ENCODE assay signal across 12 cellular contexts in the genomic region with DNA sequence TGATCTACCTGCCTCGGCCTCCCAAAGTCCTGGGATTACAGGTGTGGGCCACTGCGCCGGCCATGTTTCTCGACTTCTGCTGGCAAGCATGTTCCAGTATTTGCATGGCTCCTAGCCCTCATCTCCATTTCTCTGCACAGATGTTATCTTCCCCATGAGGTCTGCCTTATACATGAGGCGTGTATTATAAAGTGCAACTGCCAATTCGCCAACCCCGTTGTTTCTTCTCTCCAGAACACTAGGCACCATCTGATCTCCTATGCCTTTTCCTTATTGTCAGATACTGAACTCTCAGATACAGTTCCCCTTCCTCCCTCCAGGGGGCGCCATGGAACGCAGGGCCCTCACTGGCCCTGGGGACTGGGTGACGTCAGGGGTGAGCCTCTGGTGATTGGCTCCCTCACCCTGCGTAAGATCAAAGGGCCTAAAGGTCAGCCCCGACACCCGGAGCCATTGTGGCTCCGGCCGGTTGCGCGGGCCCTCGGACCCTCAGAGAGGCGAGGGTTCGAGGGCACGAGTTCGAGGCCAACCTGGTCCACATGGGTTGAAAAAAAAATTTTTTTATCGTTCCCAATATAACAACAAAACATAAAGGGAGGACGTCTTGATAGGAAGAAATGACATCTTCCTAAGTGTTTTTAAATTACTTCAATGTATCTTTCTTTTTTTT. TPM values are rescaled to one million over a fixed set of nuclear protein-coding genes. Genes with fewer than 3 reads are reported as not detected.
DNase-seq lines count a peak whose midpoint lies in the region; ATAC-seq, FAIRE-seq and TF ChIP-seq lines count a peak whose summit lies in the region.
"Not testable (repeated sequence)": the region's sequence is repeated elsewhere in the genome, so short reads cannot be mapped to it uniquely, and the experiment has no call there.
"Had no signal": no experiment of that assay in that cellular context is flagged by ENCODE, and none has a peak within 500 bp of the region (broad histone marks: within the 10 kb centered on the region; RNA-seq: fewer than 3 reads in every experiment).

No MANE protein-coding gene starts in this region.

- 0 out of 2 replicates have a peak, but pooled peaks have one; percentile 33 for TF ChIP-seq CTCF in KMS-11 (conservative IDR thresholded peaks at IDR 0.05; ENCODE audit: low read depth, low read length)
- TF ChIP-seq CTCF in WTC11 (IDR thresholded peaks at IDR 0.05), result peak; percentile 96
- TF ChIP-seq CTCF in endodermal cell (conservative IDR thresholded peaks at IDR 0.05), result peak; percentile 67
- not testable (repeated sequence) for TF ChIP-seq CTCF in HepG2 (CRISPR knock-in tag; IDR thresholded peaks at IDR 0.05)
- TF ChIP-seq CTCF in thoracic aorta (IDR thresholded peaks at IDR 0.05), result peak; percentile 29

- H3K4me3 ChIP-seq in CD4-positive, alpha-beta memory T cell (ENCODE audit: low read length in 2 of 2); KMS-11 (IDR thresholded peaks at IDR 0.05; ENCODE audit: insufficient read depth, low read depth, low read length); endodermal cell (ENCODE audit: low read length); HepG2 (replicated peaks in 1 of 3; ENCODE audit: insufficient read depth in 1 of 3, low read depth in 2 of 3, low read length in 3 of 3); thoracic aorta: not testable (repeated sequence)

- BruUV-seq in HepG2 (replicated peaks; lab: Mats Ljungman, UMichigan), result not testable (repeated sequence)

- not testable (repeated sequence) for H3K27me3 ChIP-seq in CD4-positive, alpha-beta memory T cell (ENCODE audit: insufficient read depth, low read length); KMS-11 (ENCODE audit: insufficient read depth, low read depth); endodermal cell (ENCODE audit: control insufficient read depth, insufficient read depth, low read length, poor library complexity, severe bottlenecking); HepG2 (ENCODE audit: control insufficient read depth in 1 of 2, insufficient read depth in 2 of 2, low read length in 2 of 2); thoracic aorta (replicated peaks; ENCODE audit: insufficient read depth)

- H3K4me2 ChIP-seq in KMS-11; HepG2 (ENCODE audit: low read depth, low read length): not testable (repeated sequence)

- not testable (repeated sequence) for TF ChIP-seq RAD21 in HepG2 (CRISPR knock-in tag; IDR thresholded peaks at IDR 0.05)

- H3K27ac Mint-ChIP-seq in CD4-positive, alpha-beta memory T cell; WTC11: not testable (repeated sequence)
- peak overlapping the region; percentile 84 for H3K27ac Mint-ChIP-seq in endodermal cell

- H4K20me1 ChIP-seq in KMS-11 (ENCODE audit: insufficient read depth); HepG2 (ENCODE audit: insufficient read depth, low read length): not testable (repeated sequence)

- not testable (repeated sequence) for H3K9me3 Mint-ChIP-seq in CD4-positive, alpha-beta memory T cell; WTC11; endodermal cell

- 91% methylated on average over 16 to 17 of the region's 24 CpGs for WGBS in endodermal cell (ENCODE audit: insufficient coverage in 1 of 2, insufficient read length in 1 of 2), 2 experiments
- 52% methylated on average over 23 of the region's 24 CpGs for WGBS in HepG2 (ENCODE audit: low lambda C conversion rate)

- not testable (repeated sequence) for H3K4me1 ChIP-seq in CD4-positive, alpha-beta memory T cell (ENCODE audit: insufficient read depth, low read length); KMS-11 (ENCODE audit: low read depth, poor library complexity, severe bottlenecking); endodermal cell (ENCODE audit: control insufficient read depth, insufficient read depth, low read length); HepG2 (ENCODE audit: insufficient read depth, low read length); thoracic aorta (ENCODE audit: control insufficient read depth in 1 of 2, low read depth in 2 of 2)

- CTCF ChIA-PET in CD4-positive, alpha-beta memory T cell (lab: Charles Lee; ENCODE audit: partially characterized antibody); WTC11 (lab: Charles Lee); HepG2 (lab: Yijun Ruan, JAX; ENCODE audit: low intra/inter-chr PET ratio, low total read pairs): not testable (repeated sequence)

- not testable (repeated sequence) for H2AFZ ChIP-seq in KMS-11 (ENCODE audit: low read depth); HepG2 (ENCODE audit: low read length)

- in situ Hi-C loops in HepG2 (cut with HindIII; ENCODE audit: extremely low pct_ligation_motif_present, low pct_unique_long_range_greater_than_20kb), result loop anchor here (25.0 kb wide), 1 partner anchor 312 kb away; the partner anchor contains the start of genes CARD8 and ZNF114

- not testable (repeated sequence) for ATAC-seq in WTC11; HepG2; thoracic aorta (ENCODE audit: insufficient number of reproducible peaks, low FRiP score, low read depth)

- TF ChIP-seq EP300 in HepG2 (IDR thresholded peaks at IDR 0.05; ENCODE audit: low read depth in 2 of 2, low read length in 2 of 2); HepG2 (CRISPR knock-in tag; IDR thresholded peaks at IDR 0.05; ENCODE audit: borderline replicate concordance): not testable (repeated sequence)

- not testable (repeated sequence) for H3K27me3 Mint-ChIP-seq in CD4-positive, alpha-beta memory T cell; WTC11 (ENCODE audit: low read depth); endodermal cell (ENCODE audit: insufficient read depth)

- POLR2A ChIA-PET in CD4-positive, alpha-beta memory T cell (lab: Charles Lee; ENCODE audit: partially characterized antibody); WTC11 (lab: Charles Lee); HepG2 (lab: Yijun Ruan, JAX): not testable (repeated sequence)

- not testable (repeated sequence) for H3K4me1 Mint-ChIP-seq in CD4-positive, alpha-beta memory T cell; WTC11; endodermal cell

- H3K36me3 Mint-ChIP-seq in CD4-positive, alpha-beta memory T cell; WTC11; endodermal cell (ENCODE audit: low read depth): not testable (repeated sequence)

- H3K9ac ChIP-seq in KMS-11; endodermal cell (ENCODE audit: extremely low read depth, low read length, poor library complexity, severe bottlenecking); HepG2 (ENCODE audit: insufficient read depth, low read depth, low read length): not testable (repeated sequence)

- TF ChIP-seq POLR2A in HepG2 (IDR thresholded peaks at IDR 0.05; ENCODE audit: insufficient read depth in 1 of 2, low read depth in 2 of 2, low read length in 2 of 2), result not testable (repeated sequence)

- not testable (repeated sequence) for FAIRE-seq in HepG2 (lab: Jason Lieb, UNC)

- DNase-seq in CD4-positive, alpha-beta memory T cell, result peak in 3 of 5 donors; percentile 11 to 17 (median 15)
- DNase-seq in WTC11 (ENCODE audit: low spot score) (peak; percentile 92), posterior vena cava (ENCODE audit: low spot score) (peak; percentile 89)
- peak; percentile 19 for DNase-seq in activated naive CD4-positive, alpha-beta T cell treated with anti-CD3 and anti-CD28 coated beads, Interleukin-2, amount 50 U/mL, for 16 hours
- DNase-seq in endodermal cell; HepG2 (ENCODE audit: low spot score); thoracic aorta (ENCODE audit: low spot score): not testable (repeated sequence)

- intact Hi-C loops in CD4-positive, alpha-beta memory T cell (cut with micrococcal nuclease); HepG2 (cut with micrococcal nuclease; ENCODE audit: unreplicated experiment); posterior vena cava (cut with DNase I): not testable (repeated sequence)

- H3K79me2 ChIP-seq in KMS-11 (ENCODE audit: insufficient read depth, low read depth); HepG2 (ENCODE audit: insufficient read depth, low read length): not testable (repeated sequence)

- not testable (repeated sequence) for H3K9me3 ChIP-seq in CD4-positive, alpha-beta memory T cell (ENCODE audit: control insufficient read depth in 1 of 2, low read length in 2 of 2); endodermal cell (ENCODE audit: control insufficient read depth, low read length); HepG2 (ENCODE audit: low read length); thoracic aorta

- not testable (repeated sequence) for H3K36me3 ChIP-seq in CD4-positive, alpha-beta memory T cell (ENCODE audit: insufficient read depth, low read length); KMS-11 (ENCODE audit: insufficient read depth); endodermal cell (ENCODE audit: control insufficient read depth, insufficient read depth, low read length); HepG2 (replicated peaks in 1 of 2; ENCODE audit: control insufficient read depth in 1 of 2, insufficient read depth in 2 of 2, low read length in 2 of 2); thoracic aorta

- not testable (repeated sequence) for H3K27ac ChIP-seq in CD4-positive, alpha-beta memory T cell (ENCODE audit: low read depth, low read length); KMS-11; endodermal cell (ENCODE audit: low read depth, low read length); HepG2 (ENCODE audit: extremely low read length, insufficient read depth, low read length); thoracic aorta

- H3K4me3 Mint-ChIP-seq in CD4-positive, alpha-beta memory T cell; endodermal cell: not testable (repeated sequence)
- H3K4me3 Mint-ChIP-seq in WTC11, result peak overlapping the region; percentile 38

RNA-seq across cellular contexts. Expression of gene BSPH1, which starts 42.0 kb away (rescaled TPM):
- total RNA-seq in CD4-positive, alpha-beta memory T cell, result not detected
- not detected for polyA plus RNA-seq in CD4-positive, alpha-beta memory T cell
- not detected in 3 replicates for total RNA-seq in WTC11 (2021)
- not detected for total RNA-seq in endodermal cell
- not detected for polyA plus RNA-seq in endodermal cell (2013, experiment 1 of 2)
- polyA plus RNA-seq in endodermal cell (2013, experiment 2 of 2), result not detected
- not detected in 2 replicates for total RNA-seq in HepG2 (2016; rRNA removed; fragmentation: Illumina TruSeq; extraction: Trizol)
- total RNA-seq in HepG2 (2016; cell fraction: cytosol; rRNA removed; fragmentation: Illumina TruSeq; extraction: Trizol; ENCODE audit: low read depth), result not detected in 2 replicates
- total RNA-seq in HepG2 (2016; cell fraction: insoluble cytoplasmic fraction; rRNA removed; fragmentation: Illumina TruSeq; extraction: Trizol), result not detected in 2 replicates
- total RNA-seq in HepG2 (2016; cell fraction: membrane; rRNA removed; fragmentation: Illumina TruSeq; extraction: Trizol), result not detected in 2 replicates
- total RNA-seq in HepG2 (2016; cell fraction: nucleus; rRNA removed; fragmentation: Illumina TruSeq; extraction: Trizol), result not detected in 2 replicates
- polyA plus RNA-seq in HepG2 (2011; rRNA removed), result not detected in 2 replicates
- not detected in 2 replicates for polyA plus RNA-seq in HepG2 (2011; cell fraction: cytosol; rRNA removed)
- polyA plus RNA-seq in HepG2 (2011; cell fraction: nucleus; rRNA removed), result not detected in 2 replicates
- not detected in 2 replicates for polyA plus RNA-seq in HepG2 (2012)
- polyA plus RNA-seq in HepG2 (2016; cell fraction: cytosol; fragmentation: Illumina TruSeq; extraction: Trizol; ENCODE audit: low read depth), result not detected in 2 replicates
- not detected in 2 replicates for polyA plus RNA-seq in HepG2 (2016; cell fraction: insoluble cytoplasmic fraction; fragmentation: Illumina TruSeq; extraction: Trizol; ENCODE audit: low read depth)
- polyA plus RNA-seq in HepG2 (2016; cell fraction: membrane; fragmentation: Illumina TruSeq; extraction: Trizol; ENCODE audit: low read depth), result not detected in 2 replicates
- polyA plus RNA-seq in HepG2 (2016; cell fraction: nucleus; fragmentation: Illumina TruSeq; extraction: Trizol; ENCODE audit: insufficient read depth, low read depth), result not detected in 2 replicates
- not detected in 2 replicates for polyA minus RNA-seq in HepG2 (2011; rRNA and poly(A)+ RNA removed; ENCODE audit: low replicate concordance)
- polyA minus RNA-seq in HepG2 (2011; cell fraction: cytosol; rRNA and poly(A)+ RNA removed), result not detected in 2 replicates
- polyA minus RNA-seq in HepG2 (2011; cell fraction: nucleus; rRNA and poly(A)+ RNA removed), result not detected in 2 replicates
- total RNA-seq in posterior vena cava, result not detected
- not detected for total RNA-seq in thoracic aorta
- total RNA-seq: activated CD4-positive, alpha-beta T cell treated with anti-CD3 and anti-CD28 coated beads, Interleukin-2, amount 10 ng/mL, durations not matched to agents 7 days and 5 days; HT-29; left ventricle myocardium inferior; subcutaneous adipose tissue had no signal

RNA-seq across cellular contexts. Expression of gene ELSPBP1, which starts 44.4 kb away (rescaled TPM):
- not detected for total RNA-seq in CD4-positive, alpha-beta memory T cell
- polyA plus RNA-seq in CD4-positive, alpha-beta memory T cell, result not detected
- total RNA-seq in WTC11 (2021), result not detected in 3 replicates
- not detected for total RNA-seq in endodermal cell
- polyA plus RNA-seq in endodermal cell (2013, experiment 1 of 2), result not detected
- not detected for polyA plus RNA-seq in endodermal cell (2013, experiment 2 of 2)
- total RNA-seq in HepG2 (2016; rRNA removed; fragmentation: Illumina TruSeq; extraction: Trizol), result not detected in 2 replicates
- total RNA-seq in HepG2 (2016; cell fraction: cytosol; rRNA removed; fragmentation: Illumina TruSeq; extraction: Trizol; ENCODE audit: low read depth), result not detected in 2 replicates
- total RNA-seq in HepG2 (2016; cell fraction: insoluble cytoplasmic fraction; rRNA removed; fragmentation: Illumina TruSeq; extraction: Trizol), result not detected in 2 replicates
- not detected in 2 replicates for total RNA-seq in HepG2 (2016; cell fraction: membrane; rRNA removed; fragmentation: Illumina TruSeq; extraction: Trizol)
- total RNA-seq in HepG2 (2016; cell fraction: nucleus; rRNA removed; fragmentation: Illumina TruSeq; extraction: Trizol), result not detected in 2 replicates
- not detected in 2 replicates for polyA plus RNA-seq in HepG2 (2011; rRNA removed)
- not detected in 2 replicates for polyA plus RNA-seq in HepG2 (2011; cell fraction: cytosol; rRNA removed)
- not detected in 2 replicates for polyA plus RNA-seq in HepG2 (2011; cell fraction: nucleus; rRNA removed)
- not detected in 2 replicates for polyA plus RNA-seq in HepG2 (2012)
- not detected in 2 replicates for polyA plus RNA-seq in HepG2 (2016; cell fraction: cytosol; fragmentation: Illumina TruSeq; extraction: Trizol; ENCODE audit: low read depth)
- not detected in 2 replicates for polyA plus RNA-seq in HepG2 (2016; cell fraction: insoluble cytoplasmic fraction; fragmentation: Illumina TruSeq; extraction: Trizol; ENCODE audit: low read depth)
- not detected in 2 replicates for polyA plus RNA-seq in HepG2 (2016; cell fraction: membrane; fragmentation: Illumina TruSeq; extraction: Trizol; ENCODE audit: low read depth)
- not detected in 2 replicates for polyA plus RNA-seq in HepG2 (2016; cell fraction: nucleus; fragmentation: Illumina TruSeq; extraction: Trizol; ENCODE audit: insufficient read depth, low read depth)
- polyA minus RNA-seq in HepG2 (2011; rRNA and poly(A)+ RNA removed; ENCODE audit: low replicate concordance), result not detected in 2 replicates
- polyA minus RNA-seq in HepG2 (2011; cell fraction: cytosol; rRNA and poly(A)+ RNA removed), result not detected in 2 replicates
- not detected in 2 replicates for polyA minus RNA-seq in HepG2 (2011; cell fraction: nucleus; rRNA and poly(A)+ RNA removed)
- not detected for total RNA-seq in posterior vena cava
- not detected for total RNA-seq in thoracic aorta
- total RNA-seq: activated CD4-positive, alpha-beta T cell treated with anti-CD3 and anti-CD28 coated beads, Interleukin-2, amount 10 ng/mL, durations not matched to agents 7 days and 5 days; HT-29; left ventricle myocardium inferior; subcutaneous adipose tissue had no signal
